Comparison of ENCODE assay signal across 1 cellular context in genomic region chr14:29273513-29273912, GRCh38.
TF ChIP-seq lines count a peak whose summit lies in the region.

No MANE protein-coding gene starts in this region.

TF ChIP-seq in GM23338, 12 proteins besides CTCF, POLR2A, EP300 and RAD21:
- TF ChIP-seq ZNF462 (CRISPR knock-in tag; IDR thresholded peaks at IDR 0.05) (no peak), ZNF114 (CRISPR knock-in tag; IDR thresholded peaks at IDR 0.05) (no peak), EZH2 (IDR thresholded peaks at IDR 0.05; ENCODE audit: low read depth, unreplicated experiment) (no peak), REST (IDR thresholded peaks at IDR 0.05; ENCODE audit: unreplicated experiment) (no peak), EZH2phosphoT487 (IDR thresholded peaks at IDR 0.05; ENCODE audit: unreplicated experiment) (no peak), NANOG (IDR thresholded peaks at IDR 0.05; ENCODE audit: borderline replicate concordance) (no peak), JUNB (IDR thresholded peaks at IDR 0.05; ENCODE audit: unreplicated experiment) (no peak), STAT1 (IDR thresholded peaks at IDR 0.05; ENCODE audit: unreplicated experiment) (no peak)
